8 cellular contexts compared by ENCODE assay signal in the genomic region with DNA sequence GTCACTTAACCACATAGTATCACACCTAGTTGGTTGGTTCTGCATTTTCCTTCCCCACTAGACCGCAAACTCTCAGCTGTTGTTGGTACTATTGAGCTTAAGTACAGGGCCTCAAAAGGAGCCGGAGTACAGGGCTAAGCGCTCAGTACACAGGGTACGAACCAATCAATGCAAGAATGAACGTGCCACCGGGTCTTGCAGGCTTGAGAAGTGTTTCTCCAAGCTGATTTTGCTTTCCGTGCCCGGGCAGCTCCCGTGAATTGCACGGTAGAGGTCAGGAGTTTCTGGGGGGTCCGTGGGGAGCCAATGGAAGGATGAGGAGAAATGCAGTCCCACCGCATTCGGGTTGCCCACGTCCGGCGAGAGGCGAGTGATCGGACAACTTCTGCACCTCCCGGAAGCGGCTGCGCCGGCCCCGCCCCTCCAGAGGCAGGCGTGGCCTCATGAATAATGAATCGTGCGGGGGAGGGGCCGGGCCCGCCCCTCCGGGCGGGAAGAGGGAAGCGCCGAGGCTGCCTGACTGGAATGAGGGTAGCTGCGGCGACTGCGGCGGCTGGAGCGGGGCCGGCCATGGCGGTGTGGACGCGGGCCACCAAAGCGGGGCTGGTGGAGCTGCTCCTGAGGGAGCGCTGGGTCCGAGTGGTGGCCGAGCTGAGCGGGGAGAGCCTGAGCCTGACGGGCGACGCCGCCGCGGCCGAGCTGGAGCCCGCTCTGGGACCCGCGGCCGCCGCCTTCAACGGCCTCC. TPM values are rescaled to one million over a fixed set of nuclear protein-coding genes. Genes with fewer than 3 reads are reported as not detected.
A peak's percentile ranks its signal among the peaks of the same experiment; 100 is the strongest.
DNase-seq lines count a peak whose midpoint lies in the region; ATAC-seq and TF ChIP-seq lines count a peak whose summit lies in the region.

Gene SNTB2 (plus strand): TSS at position 523 of the 745 bp plus-strand sequence. CDS start 3 bp downstream, at position 526.

- DNase-seq in GM19238 (ENCODE audit: insufficient read length, low spot score): peak; percentile 84
- peak; percentile 91 for DNase-seq in NCI-H69 (lab: John Stamatoyannopoulos, UW)
- DNase-seq in activated CD4-positive, alpha-beta T cell treated with anti-CD3 and anti-CD28 coated beads, Interleukin-2, amount 50 U/mL, for 48 hours: peak; percentile 85 to 88
- peak; percentile 79 to 95 (median 92) for DNase-seq in dorsolateral prefrontal cortex
- peak; percentile 96 to 97 (median 96) for DNase-seq in right lobe of liver
- peak; percentile 76 to 80 for DNase-seq in stimulated activated CD4-positive, alpha-beta T cell treated with anti-CD3 and anti-CD28 coated beads, Interleukin-4, amount 100 ng/mL, for 4 hours

- H4K20me1 ChIP-seq in BLaER1 treated with 17β-estradiol and CSF1 and Interleukin-3, amounts not matched to agents 10 nM and 100 nM: peaks cover 21 to 49% (median 33%) of the 10 kb centered on the region in 11 experiments; a peak in 20 of 22 replicates

- peak within 1 kb of the TSS; percentile 84 to 98 (median 92) for H3K4me2 ChIP-seq in BLaER1 treated with 17β-estradiol and CSF1 and Interleukin-3, amounts not matched to agents 10 nM and 100 nM

- peak within 1 kb of the TSS; percentile 88 to 93 (median 92) for H3K9ac ChIP-seq in BLaER1 treated with 17β-estradiol and CSF1 and Interleukin-3, amounts not matched to agents 10 nM and 100 nM

- ATAC-seq in HG03439 (IDR thresholded peaks at IDR 0.05; ENCODE audit: unreplicated experiment): peak; percentile 82
- peak; percentile 97 to 99 (median 97) for ATAC-seq in right lobe of liver

- H3K9me3 ChIP-seq in BLaER1 treated with 17β-estradiol and CSF1 and Interleukin-3, amounts not matched to agents 10 nM and 100 nM (replicated peaks in 1 of 11): no peaks in the 10 kb centered on the region
- H3K9me3 ChIP-seq in right lobe of liver: no peaks in the 10 kb centered on the region

- H3K4me3 ChIP-seq in BLaER1 treated with 17β-estradiol and CSF1 and Interleukin-3, amounts not matched to agents 10 nM and 100 nM: peak within 1 kb of the TSS; percentile 83 to 98 (median 90)
- H3K4me3 ChIP-seq in dorsolateral prefrontal cortex: peak within 1 kb of the TSS; percentile 58 to 90 (median 81)
- H3K4me3 ChIP-seq in right lobe of liver: peak within 1 kb of the TSS; percentile 67 to 78 (median 72)

- H3K36me3 ChIP-seq in BLaER1 treated with 17β-estradiol and CSF1 and Interleukin-3, amounts not matched to agents 10 nM and 100 nM: peaks cover 0 to 5% (median 0%) of the 10 kb centered on the region in 11 experiments; a peak in 2 of 22 replicates
- H3K36me3 ChIP-seq in right lobe of liver: no peaks in the 10 kb centered on the region

- TF ChIP-seq POLR2A in right lobe of liver (IDR thresholded peaks at IDR 0.05): peak; percentile 96

- TF ChIP-seq CTCF in dorsolateral prefrontal cortex (IDR thresholded peaks at IDR 0.05 in 54 of 56, conservative IDR thresholded peaks at IDR 0.05 in 2 of 56; ENCODE audit: low read depth in 1 of 56, partially characterized antibody in 56 of 56): peak in 14 of 56 donors; percentile 7 to 35 (median 12)
- TF ChIP-seq CTCF in right lobe of liver (IDR thresholded peaks at IDR 0.05): no peak

- intact Hi-C loops in dorsolateral prefrontal cortex (cut with DNase I) (loop anchor here in 1 of 2 donors (5.0 kb wide), 1 partner anchor 125 kb away; the partner anchor contains the start of gene VPS4A), right lobe of liver (cut with DNase I) (no loop called here)

- under 1% methylated on average over 40 of the region's 59 CpGs for WGBS in right lobe of liver (ENCODE audit: insufficient coverage, low coverage, low lambda C conversion rate, missing lambda C conversion rate)

- peaks cover 36 to 61% (median 54%) of the 10 kb centered on the region in 10 experiments for H3K4me1 ChIP-seq in BLaER1 treated with 17β-estradiol and CSF1 and Interleukin-3, amounts not matched to agents 10 nM and 100 nM
- H3K4me1 ChIP-seq in right lobe of liver: peaks cover 0 to 30% (median 7%) of the 10 kb centered on the region in 4 donors

- H3K27me3 ChIP-seq in BLaER1 treated with 17β-estradiol and CSF1 and Interleukin-3, amounts not matched to agents 10 nM and 100 nM: no peaks in the 10 kb centered on the region
- no peaks in the 10 kb centered on the region for H3K27me3 ChIP-seq in dorsolateral prefrontal cortex
- no peaks in the 10 kb centered on the region for H3K27me3 ChIP-seq in right lobe of liver

- H3K27ac ChIP-seq in BLaER1 treated with 17β-estradiol and CSF1 and Interleukin-3, amounts not matched to agents 10 nM and 100 nM: peak within 1 kb of the TSS; percentile 79 to 92 (median 88)
- peak within 1 kb of the TSS in 55 of 59 donors; percentile 23 to 90 (median 78) for H3K27ac ChIP-seq in dorsolateral prefrontal cortex
- H3K27ac ChIP-seq in right lobe of liver: peak within 1 kb of the TSS; percentile 58 to 85 (median 70)

RNA-seq across cellular contexts. Expression of gene SNTB2, which starts in this region (rescaled TPM):
- 10 to 100 TPM; 24.5 to 81.3 (median 36.6) TPM for total RNA-seq in dorsolateral prefrontal cortex
- 10 to 100 TPM in 4 of 6 experiments, 1 to 10 TPM in 2; 7.5 to 13.9 (median 10.6) TPM for total RNA-seq in right lobe of liver

Comparison
In these comparisons a context has a peak if more than half of its experiments do, and no peak if none do; other contexts are left out.
1. Peak in every context shown above with its lines: DNase-seq, ATAC-seq, H3K4me3 ChIP-seq and H3K27ac ChIP-seq.